In genomic region chr13:110109910-110110309, GRCh38 we compare ENCODE assay signal across 8 cellular contexts.
DNase-seq lines count a peak whose midpoint lies in the region; ATAC-seq, FAIRE-seq and TF ChIP-seq lines count a peak whose summit lies in the region.

No MANE protein-coding gene starts in this region.

- H4K20me1 ChIP-seq in BLaER1: no peaks in the 10 kb centered on the region

- no peak for FAIRE-seq in pancreas (lab: Jason Lieb, UNC)

- no peak for TF ChIP-seq CTCF in foreskin keratinocyte (conservative IDR thresholded peaks at IDR 0.05)
- TF ChIP-seq CTCF in pancreas (IDR thresholded peaks at IDR 0.05): no peak

- H3K4me3 ChIP-seq in BLaER1 (peak overlapping the region; percentile 55), SK-N-MC (peak overlapping the region; percentile 48), pancreas (no peak overlapping the region)

- H3K4me1 ChIP-seq in BLaER1 (peaks cover 70% of the 10 kb centered on the region), foreskin keratinocyte (peaks cover 10% of the 10 kb centered on the region), pancreas (peaks cover 0 to 3% (median 0%) of the 10 kb centered on the region in 3 donors)

- 56 to 63% methylated on average over 15 of the region's 15 CpGs for WGBS in pancreas, 2 donors

- H3K9me3 ChIP-seq in BLaER1 (no peaks in the 10 kb centered on the region), SK-N-MC (ENCODE audit: low read depth, low read length) (no peaks in the 10 kb centered on the region), pancreas (no peaks in the 10 kb centered on the region)

- intact Hi-C loops in pancreas (cut with DNase I): loop anchor here in 2 of 3 donors (5.0 to 10.0 kb wide), 3 partner anchors 965 to 1148 kb away; no protein-coding TSS in a partner anchor

- peak overlapping the region; percentile 70 for H3K9ac ChIP-seq in BLaER1
- H3K9ac ChIP-seq in SK-N-MC (ENCODE audit: insufficient read length): peak overlapping the region; percentile 48

- H3K27ac ChIP-seq in BLaER1: peak overlapping the region; percentile 84
- peak overlapping the region; percentile 84 for H3K27ac ChIP-seq in SK-N-MC
- H3K27ac ChIP-seq in foreskin keratinocyte: no peak overlapping the region
- no peak overlapping the region for H3K27ac ChIP-seq in pancreas

- H3K4me2 ChIP-seq in BLaER1: peak overlapping the region; percentile 98

- no peaks in the 10 kb centered on the region for H3K36me3 ChIP-seq in BLaER1
- H3K36me3 ChIP-seq in SK-N-MC (ENCODE audit: insufficient read depth, low read length): no peaks in the 10 kb centered on the region
- H3K36me3 ChIP-seq in pancreas: no peaks in the 10 kb centered on the region

- ATAC-seq in foreskin keratinocyte (peak; percentile 42), pancreas (peak in 3 of 4 donors; percentile 38 to 57 (median 42)), HG03342 (IDR thresholded peaks at IDR 0.05; ENCODE audit: unreplicated experiment) (no peak)

- H3K27me3 ChIP-seq in BLaER1 (no peaks in the 10 kb centered on the region), foreskin keratinocyte (no peaks in the 10 kb centered on the region), pancreas (no peaks in the 10 kb centered on the region)

- DNase-seq in SK-N-MC (ENCODE audit: low read depth, low spot score) (no peak), foreskin keratinocyte (peak in 1 of 2 donors; percentile 49), pancreas (no peak), foreskin melanocyte (no peak), NCI-H1694 treated with DMSO at 0.1 percent for 48 hours (lab: John Stamatoyannopoulos, UW) (no peak)
- no peak for DNase-seq in stimulated activated CD4-positive, alpha-beta T cell treated with anti-CD3 and anti-CD28 coated beads, Interleukin-1b, Interleukin-23, amount 100 ng/mL, for 48 hours

Comparison
In these comparisons a context has a peak if more than half of its experiments do, and no peak if none do; other contexts are left out.
1. H3K27ac ChIP-seq: peak in BLaER1 (single experiment) and SK-N-MC (single experiment); none in foreskin keratinocyte (single experiment) and pancreas (0 of 4).
2. H3K4me3 ChIP-seq: peak in BLaER1 (single experiment) and SK-N-MC (single experiment); none in pancreas (0 of 4).